25 cellular contexts compared by ENCODE assay signal in the genomic region with DNA sequence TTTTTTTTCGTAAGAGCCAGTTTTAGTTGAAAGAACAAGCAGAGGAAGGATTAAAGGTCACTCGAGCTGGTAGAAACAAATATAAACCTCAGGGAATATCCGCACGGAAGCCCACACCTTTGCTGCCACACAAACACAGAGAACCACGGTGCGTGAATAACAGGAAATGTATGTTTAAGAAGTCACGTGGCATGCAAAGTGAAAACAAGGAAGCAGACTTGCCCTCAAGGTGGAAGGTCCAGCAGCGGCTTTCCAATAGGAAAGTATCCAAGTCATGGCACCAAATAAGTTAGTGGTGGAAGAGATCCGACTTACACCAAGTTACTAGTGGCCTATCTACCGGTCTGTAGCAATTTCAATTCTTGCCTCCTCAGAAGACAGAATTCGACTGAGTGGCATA.
"Had no signal": no experiment of that assay in that cellular context is flagged by ENCODE, and none has a peak within 500 bp of the region (broad histone marks: within the 10 kb centered on the region; RNA-seq: fewer than 3 reads in every experiment).

No MANE protein-coding gene starts in this region.

- H3K27me3 ChIP-seq: brain microvascular endothelial cell, cardiac muscle cell, Peyer's patch, SJCRH30 had no signal

- DNase-seq: activated B cell treated with CpG ODN at 0.5 μM for 24 hours; activated CD4-positive, alpha-beta memory T cell treated with anti-CD3 and anti-CD28 coated beads for 36 hours; activated CD4-positive, alpha-beta T cell treated with anti-CD3 and anti-CD28 coated beads for 1 hour; activated CD4-positive, alpha-beta T cell treated with anti-CD3 and anti-CD28 coated beads, Interleukin-2, amount 10 ng/mL, durations not matched to agents 24 days and 14 days; activated CD8-positive, alpha-beta memory T cell treated with anti-CD3 and anti-CD28 coated beads for 24 hours; activated gamma-delta T cell; activated naive CD4-positive, alpha-beta T cell treated with anti-CD3 and anti-CD28 coated beads, Interleukin-2, amount 10 ng/mL, durations not matched to agents 7 days and 5 days; activated naive CD8-positive, alpha-beta T cell treated with anti-CD3 and anti-CD28 coated beads for 36 hours; activated T-cell treated with anti-CD3 and anti-CD28 coated beads, Interleukin-2, amount 50 U/mL, for 4 hours; brain microvascular endothelial cell; MM.1S; NCI-H1105; NCI-H1436; NCI-H1694 treated with DMSO at 0.1 percent for 48 hours; NCI-H2081 treated with DMSO at 0.1 percent for 48 hours; NCI-H446; NCI-H524; Peyer's patch; Right ventricle myocardium superior; SJCRH30; T-helper 2 cell; T1000 had no signal

- H3K27ac ChIP-seq: brain microvascular endothelial cell, cardiac muscle cell, Peyer's patch, RWPE1, SJCRH30 had no signal

- H3K4me1 ChIP-seq: Peyer's patch, SJCRH30 had no signal

- H3K36me3 ChIP-seq: brain microvascular endothelial cell, cardiac muscle cell, Peyer's patch, SJCRH30 had no signal

- ATAC-seq: activated T-cell treated with anti-CD3 and anti-CD28 coated beads, Interleukin-2, amount 50 U/mL, for 4 hours; activated T-helper 17 cell treated with anti-CD3 and anti-CD28 coated beads, Interleukin-2, amount 50 U/mL, for 72 hours had no signal

- H3K4me3 ChIP-seq: cardiac muscle cell, Peyer's patch, SJCRH30 had no signal
